ENCODE assay signal across 8 cellular contexts in genomic region chr4:16289872-16290554, GRCh38.
A peak's percentile ranks its signal among the peaks of the same experiment; 100 is the strongest.
DNase-seq lines count a peak whose midpoint lies in the region; ATAC-seq, FAIRE-seq and TF ChIP-seq lines count a peak whose summit lies in the region.

No MANE protein-coding gene starts in this region.

- H3K36me3 ChIP-seq in bronchial epithelial cell (ENCODE audit: control insufficient read depth, insufficient read depth, low read length), result no peaks in the 10 kb centered on the region

- peak; percentile 47 for DNase-seq in AG20443 (ENCODE audit: low spot score)
- DNase-seq in NCI-H460 (ENCODE audit: extremely low read depth, low read depth), result peak; percentile 29
- peak; percentile 38 for DNase-seq in bronchial epithelial cell (ENCODE audit: low read depth)
- DNase-seq in medulla oblongata (ENCODE audit: extremely low spot score), result peak; percentile 75
- no peak for DNase-seq in amniotic stem cell (lab: John Stamatoyannopoulos, UW)
- no peak for DNase-seq in cortex of kidney (lab: John Stamatoyannopoulos, UW)

- H3K4me3 ChIP-seq in GM12875 (ENCODE audit: low read depth, low read length) (no peak overlapping the region), bronchial epithelial cell (ENCODE audit: low read depth, low read length) (no peak overlapping the region)

- FAIRE-seq in bronchial epithelial cell (lab: Jason Lieb, UNC), result no peak

- H3K27me3 ChIP-seq in bronchial epithelial cell (ENCODE audit: control insufficient read depth, insufficient read depth, low read length), result no peaks in the 10 kb centered on the region

- TF ChIP-seq CTCF in GM12875 (IDR thresholded peaks at IDR 0.05; ENCODE audit: borderline replicate concordance, insufficient read depth, low read depth, low read length) (0 out of 2 replicates have a peak, but pooled peaks have one; percentile 17), bronchial epithelial cell (IDR thresholded peaks at IDR 0.05; ENCODE audit: insufficient read depth, low read length, severe bottlenecking) (peak; percentile 49)

- no peak for ATAC-seq in HG02610 (IDR thresholded peaks at IDR 0.05; ENCODE audit: unreplicated experiment)

Comparison
In these comparisons a context has a peak if more than half of its experiments do, and no peak if none do; other contexts are left out.
1. DNase-seq: peak in AG20443 (single experiment), NCI-H460 (single experiment), bronchial epithelial cell (single experiment) and medulla oblongata (single experiment); none in amniotic stem cell (single experiment) and cortex of kidney (single experiment).